17 cellular contexts compared by ENCODE assay signal in genomic region chr17:45794840-45795239, GRCh38. TPM values are rescaled to one million over a fixed set of nuclear protein-coding genes. Genes with fewer than 3 reads are reported as not detected.
DNase-seq lines count a peak whose midpoint lies in the region; ATAC-seq and TF ChIP-seq lines count a peak whose summit lies in the region.
"Had no signal": no experiment of that assay in that cellular context is flagged by ENCODE, and none has a peak within 500 bp of the region (broad histone marks: within the 10 kb centered on the region; RNA-seq: fewer than 3 reads in every experiment).

No MANE protein-coding gene starts in this region.

- H4K20me1 ChIP-seq in smooth muscle cell (ENCODE audit: low read depth): no peaks in the 10 kb centered on the region

- H3K9me3 ChIP-seq in endodermal cell (ENCODE audit: control insufficient read depth, low read length): no peaks in the 10 kb centered on the region
- no peaks in the 10 kb centered on the region for H3K9me3 ChIP-seq in smooth muscle cell (replicated peaks; ENCODE audit: low read depth)
- H3K9me3 ChIP-seq: testis had no signal

- ATAC-seq in HG03432 (IDR thresholded peaks at IDR 0.05; ENCODE audit: unreplicated experiment): no peak
- ATAC-seq: activated CD8-positive, alpha-beta T cell treated with anti-CD3 and anti-CD28 coated beads, Interleukin-2, amount 10 ng/mL, durations not matched to agents 7 days and 5 days had no signal

- no peaks in the 10 kb centered on the region for H3F3A ChIP-seq in smooth muscle cell (ENCODE audit: low read depth)

- no peak overlapping the region for H3K4me2 ChIP-seq in smooth muscle cell

- H3K27me3 Mint-ChIP-seq in endodermal cell (ENCODE audit: insufficient read depth): peaks cover 32% of the 10 kb centered on the region

- H3K4me3 ChIP-seq in endodermal cell (ENCODE audit: low read length) (no peak overlapping the region), smooth muscle cell (no peak overlapping the region)
- H3K4me3 ChIP-seq: testis had no signal

- no peak overlapping the region for H3K27ac Mint-ChIP-seq in endodermal cell
- H3K27ac Mint-ChIP-seq: activated CD8-positive, alpha-beta T cell treated with anti-CD3 and anti-CD28 coated beads, Interleukin-2, amount 10 ng/mL, durations not matched to agents 7 days and 5 days; memory B cell had no signal

- no peaks in the 10 kb centered on the region for H3K36me3 Mint-ChIP-seq in endodermal cell (ENCODE audit: low read depth)

- peak; percentile 70 for TF ChIP-seq CTCF in endodermal cell (conservative IDR thresholded peaks at IDR 0.05)
- TF ChIP-seq CTCF in smooth muscle cell (IDR thresholded peaks at IDR 0.05; ENCODE audit: borderline replicate concordance, insufficient read depth, poor library complexity, severe bottlenecking): peak; percentile 11

- H3K9ac ChIP-seq in endodermal cell (ENCODE audit: extremely low read depth, low read length, poor library complexity, severe bottlenecking): no peak overlapping the region
- no peak overlapping the region for H3K9ac ChIP-seq in smooth muscle cell (ENCODE audit: low read depth)

- H3K79me2 ChIP-seq in smooth muscle cell (ENCODE audit: low read depth): no peaks in the 10 kb centered on the region

- H3K36me3 ChIP-seq in endodermal cell (ENCODE audit: control insufficient read depth, insufficient read depth, low read length) (no peaks in the 10 kb centered on the region), smooth muscle cell (ENCODE audit: low read depth) (no peaks in the 10 kb centered on the region)

- no peak overlapping the region for H2AFZ ChIP-seq in smooth muscle cell (ENCODE audit: low read depth)

- DNase-seq in DMS53 (lab: John Stamatoyannopoulos, UW) (peak; percentile 23), DMS53 treated with DMSO at 0.1 percent for 48 hours (lab: John Stamatoyannopoulos, UW; ENCODE audit: unreplicated experiment) (no peak), M059J (ENCODE audit: low read depth) (peak; percentile 16), endodermal cell (peak; percentile 90), smooth muscle cell (lab: John Stamatoyannopoulos, UW; ENCODE audit: unreplicated experiment) (no peak), T-helper 2 cell (no peak), NCI-H1417 treated with DMSO at 0.1 percent for 48 hours (lab: John Stamatoyannopoulos, UW) (no peak)
- DNase-seq: activated CD8-positive, alpha-beta T cell treated with anti-CD3 and anti-CD28 coated beads, Interleukin-2, amount 10 ng/mL, durations not matched to agents 7 days and 5 days; NCI-H1092 treated with DMSO at 0.1 percent for 48 hours; NCI-H345; nucleus accumbens; RPMI8226; T-helper 9 cell; testis had no signal

- no peaks in the 10 kb centered on the region for H3K9me3 Mint-ChIP-seq in endodermal cell
- H3K9me3 Mint-ChIP-seq: memory B cell had no signal

- H3K27me3 ChIP-seq in endodermal cell (ENCODE audit: control insufficient read depth, insufficient read depth, low read length, poor library complexity, severe bottlenecking) (peaks cover 12% of the 10 kb centered on the region), smooth muscle cell (ENCODE audit: low read depth) (peaks cover 35% of the 10 kb centered on the region)
- H3K27me3 ChIP-seq: testis had no signal

- 84 to 85% methylated on average over 6 of the region's 6 CpGs for WGBS in endodermal cell (ENCODE audit: insufficient coverage in 1 of 2, insufficient read length in 1 of 2), 2 experiments
- 58% methylated on average over 6 of the region's 6 CpGs for WGBS in smooth muscle cell (ENCODE audit: low lambda C conversion rate)

- peaks cover 23% of the 10 kb centered on the region for H3K4me1 Mint-ChIP-seq in endodermal cell

- no peak overlapping the region for H3K27ac ChIP-seq in endodermal cell (ENCODE audit: low read depth, low read length)
- H3K27ac ChIP-seq in smooth muscle cell (ENCODE audit: low read depth): no peak overlapping the region
- H3K27ac ChIP-seq: testis had no signal

- H3K4me3 Mint-ChIP-seq in endodermal cell: no peak overlapping the region
- H3K4me3 Mint-ChIP-seq: activated CD8-positive, alpha-beta T cell treated with anti-CD3 and anti-CD28 coated beads, Interleukin-2, amount 10 ng/mL, durations not matched to agents 7 days and 5 days; memory B cell had no signal

- H3K4me1 ChIP-seq in endodermal cell (ENCODE audit: control insufficient read depth, insufficient read depth, low read length): peaks cover 9% of the 10 kb centered on the region
- no peaks in the 10 kb centered on the region for H3K4me1 ChIP-seq in smooth muscle cell (ENCODE audit: low read depth)
- H3K4me1 ChIP-seq: testis had no signal

RNA-seq across cellular contexts. Expression of gene CRHR1, which starts 10.7 kb away (rescaled TPM):
- total RNA-seq in M059J (2014; rRNA removed; shearing (Covaris generic)): not detected in 2 replicates
- total RNA-seq in endodermal cell: 1 to 10 TPM in 1 of 2 donors, under 1 TPM in 1; 0.81 to 1.8 TPM
- polyA plus RNA-seq in endodermal cell (2013, experiment 1 of 2): 2.8 TPM
- 0.54 TPM for polyA plus RNA-seq in endodermal cell (2013, experiment 2 of 2)
- 0.09 TPM in 1 of 2 replicates, not detected in the other for total RNA-seq in smooth muscle cell
- not detected in 2 replicates for polyA plus RNA-seq in smooth muscle cell
- total RNA-seq: activated CD8-positive, alpha-beta T cell treated with anti-CD3 and anti-CD28 coated beads, Interleukin-2, amount 10 ng/mL, durations not matched to agents 7 days and 5 days had no signal

RNA-seq across cellular contexts. Expression of gene SPPL2C, which starts 49.8 kb away (rescaled TPM):
- total RNA-seq in M059J (2014; rRNA removed; shearing (Covaris generic)): not detected in 2 replicates
- total RNA-seq in endodermal cell: not detected
- polyA plus RNA-seq in endodermal cell (2013, experiment 1 of 2): not detected
- polyA plus RNA-seq in endodermal cell (2013, experiment 2 of 2): not detected
- not detected in 2 replicates for total RNA-seq in smooth muscle cell
- polyA plus RNA-seq in smooth muscle cell: not detected in 2 replicates
- total RNA-seq: activated CD8-positive, alpha-beta T cell treated with anti-CD3 and anti-CD28 coated beads, Interleukin-2, amount 10 ng/mL, durations not matched to agents 7 days and 5 days had no signal
- polyA plus RNA-seq: esophagus had no signal

Comparison
In these comparisons a context has a peak if more than half of its experiments do, and no peak if none do; other contexts are left out.
1. DNase-seq: peak in DMS53 (single experiment), M059J (single experiment) and endodermal cell (single experiment); none in DMS53 treated with DMSO at 0.1 percent for 48 hours (single experiment), smooth muscle cell (single experiment), T-helper 2 cell (0 of 5) and NCI-H1417 treated with DMSO at 0.1 percent for 48 hours (single experiment).